ENCODE assay signal across 1 cellular context in genomic region chr5:179820127-179820482, GRCh38.
TF ChIP-seq lines count a peak whose summit lies in the region.

No MANE protein-coding gene starts in this region.

TF ChIP-seq in K562, 482 proteins besides CTCF, POLR2A, EP300 and RAD21 (continued from another document and continues in another):
- TF ChIP-seq ZNF280B (CRISPR knock-in tag; IDR thresholded peaks at IDR 0.05) (no peak), CBFA2T3 (IDR thresholded peaks at IDR 0.05) (no peak), NELFE (IDR thresholded peaks at IDR 0.05; ENCODE audit: insufficient read depth, insufficient read length) (no peak), BMI1 (IDR thresholded peaks at IDR 0.05; ENCODE audit: low read length) (no peak), CREB3 (tag; conservative IDR thresholded peaks at IDR 0.05; ENCODE audit: low read depth) (peak; percentile 77), ZNF76 (CRISPR knock-in tag; IDR thresholded peaks at IDR 0.05; ENCODE audit: borderline replicate concordance) (peak; percentile 71; the same call in 1 of the 2 replicates), CREB5 (CRISPR knock-in tag; IDR thresholded peaks at IDR 0.05) (no peak), SMAD3 (CRISPR knock-in tag; conservative IDR thresholded peaks at IDR 0.05) (no peak), HNRNPK (IDR thresholded peaks at IDR 0.05; ENCODE audit: low read depth, low read length, poor library complexity, severe bottlenecking) (no peak), PBX2 (CRISPR knock-in tag; IDR thresholded peaks at IDR 0.05; ENCODE audit: low read depth) (no peak), PBX2 (tag; conservative IDR thresholded peaks at IDR 0.05; ENCODE audit: low read depth) (no peak), PTRF (tag; IDR thresholded peaks at IDR 0.05) (peak; percentile 51), PML (IDR thresholded peaks at IDR 0.05; ENCODE audit: low read length) (no peak), SOX6 (IDR thresholded peaks at IDR 0.05) (no peak), ZBTB5 (IDR thresholded peaks at IDR 0.05) (no peak), DMBX1 (CRISPR knock-in tag; IDR thresholded peaks at IDR 0.05; ENCODE audit: borderline replicate concordance) (peak; percentile 75), MLX (CRISPR knock-in tag; conservative IDR thresholded peaks at IDR 0.05) (no peak), ZNF695 (CRISPR knock-in tag; IDR thresholded peaks at IDR 0.05) (no peak), TCF7 (IDR thresholded peaks at IDR 0.05; ENCODE audit: borderline replicate concordance) (no peak), ARID3B (CRISPR knock-in tag; IDR thresholded peaks at IDR 0.05; ENCODE audit: borderline replicate concordance) (0 out of 2 replicates have a peak, but pooled peaks have one; percentile 61), MTA3 (IDR thresholded peaks at IDR 0.05; ENCODE audit: borderline replicate concordance) (no peak), ID3 (CRISPR knock-in tag; IDR thresholded peaks at IDR 0.05) (no peak), ID3 (tag; IDR thresholded peaks at IDR 0.05) (peak; percentile 33; the same call in 1 of the 2 replicates), PYGO2 (tag; IDR thresholded peaks at IDR 0.05) (no peak), TRIM28 (IDR thresholded peaks at IDR 0.05) (no peak), LEF1 (IDR thresholded peaks at IDR 0.05) (no peak), ASH1L (IDR thresholded peaks at IDR 0.05; ENCODE audit: borderline replicate concordance, low read depth, partially characterized antibody) (no peak), ZNF77 (CRISPR knock-in tag; IDR thresholded peaks at IDR 0.05) (no peak), ZNF384 (IDR thresholded peaks at IDR 0.05; ENCODE audit: low read depth, low read length) (no peak), ZBTB11 (CRISPR knock-in tag; IDR thresholded peaks at IDR 0.05) (no peak), ZNF282 (CRISPR knock-in tag; IDR thresholded peaks at IDR 0.05) (no peak), HMGN3 (IDR thresholded peaks at IDR 0.05; ENCODE audit: borderline replicate concordance, extremely low read depth, insufficient read length, low read depth, low read length) (no peak), ZNF184 (CRISPR knock-in tag; IDR thresholded peaks at IDR 0.05) (no peak), NCOR1 (IDR thresholded peaks at IDR 0.05) (no peak), NCOA1 (IDR thresholded peaks at IDR 0.05; ENCODE audit: low read depth) (no peak), STAT5B (CRISPR knock-in tag; IDR thresholded peaks at IDR 0.05) (no peak), NR2C1 (IDR thresholded peaks at IDR 0.05) (no peak), NR2C1 (tag; IDR thresholded peaks at IDR 0.05) (peak; percentile 51), MAZ (CRISPR knock-in tag; conservative IDR thresholded peaks at IDR 0.05 in 1 of 2, IDR thresholded peaks at IDR 0.05 in 1 of 2) (no peak), RREB1 (CRISPR knock-in tag; IDR thresholded peaks at IDR 0.05) (0 out of 2 replicates have a peak, but pooled peaks have one; percentile 16), HNRNPH1 (optimal IDR thresholded peaks at IDR 0.05; ENCODE audit: low read depth, low read length) (no peak)
